Comparison of ENCODE assay signal across 9 cellular contexts in the genomic region with DNA sequence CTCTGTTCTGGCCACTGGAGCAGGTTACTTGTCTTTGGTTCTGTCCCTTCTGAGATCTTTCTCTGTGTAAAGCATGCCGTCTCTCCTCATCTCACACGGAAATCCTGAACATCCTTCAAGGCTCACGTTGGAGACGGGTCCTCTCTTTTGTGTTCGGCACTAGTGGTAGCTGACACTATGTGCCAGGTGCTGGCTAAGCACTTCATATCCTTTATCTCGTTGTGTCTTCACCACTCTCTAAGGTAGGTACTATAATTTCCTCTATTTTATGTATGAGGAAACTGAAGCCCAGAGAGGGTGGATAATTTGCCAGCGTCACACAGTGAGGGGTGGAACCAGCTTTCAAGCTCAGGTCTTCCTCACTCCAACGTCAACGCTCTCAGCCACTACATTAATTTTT. TPM values are rescaled to one million over a fixed set of nuclear protein-coding genes. Genes with fewer than 3 reads are reported as not detected.
DNase-seq lines count a peak whose midpoint lies in the region; ATAC-seq and TF ChIP-seq lines count a peak whose summit lies in the region.
"Had no signal": no experiment of that assay in that cellular context is flagged by ENCODE, and none has a peak within 500 bp of the region (broad histone marks: within the 10 kb centered on the region; RNA-seq: fewer than 3 reads in every experiment).

No MANE protein-coding gene starts in this region.

- TF ChIP-seq CTCF in LNCaP clone FGC (IDR thresholded peaks at IDR 0.05; ENCODE audit: control insufficient read depth, extremely low read depth, insufficient read depth) = no peak
- TF ChIP-seq CTCF in breast epithelium (IDR thresholded peaks at IDR 0.05) = no peak
- no peak for TF ChIP-seq CTCF in omental fat pad (IDR thresholded peaks at IDR 0.05)

- peaks cover 37% of the 10 kb centered on the region for H3K4me1 ChIP-seq in CD4-positive, CD25-positive, alpha-beta regulatory T cell (ENCODE audit: control insufficient read depth, insufficient read depth, low read length, poor library complexity, severe bottlenecking)
- H3K4me1 ChIP-seq in breast epithelium = peaks cover 0 to 20% of the 10 kb centered on the region in 2 donors

- peak overlapping the region; percentile 93 to 98 (median 94) for H3K4me3 Mint-ChIP-seq in CD4-positive, CD25-positive, alpha-beta regulatory T cell
- H3K4me3 Mint-ChIP-seq in naive B cell = peak overlapping the region; percentile 86 to 100 (median 97)

- ATAC-seq in CD4-positive, CD25-positive, alpha-beta regulatory T cell (ENCODE audit: low read depth in 2 of 2) = no peak
- ATAC-seq in naive B cell (ENCODE audit: low read depth in 2 of 2) (no peak), omental fat pad (ENCODE audit: low FRiP score) (no peak), HG02870 (IDR thresholded peaks at IDR 0.05; ENCODE audit: unreplicated experiment) (no peak), GM19328 (IDR thresholded peaks at IDR 0.05; ENCODE audit: unreplicated experiment) (no peak)

- peaks cover 7% of the 10 kb centered on the region for H3K36me3 ChIP-seq in CD4-positive, CD25-positive, alpha-beta regulatory T cell (ENCODE audit: control insufficient read depth, insufficient read depth, low read length)
- H3K36me3 ChIP-seq in breast epithelium = no peaks in the 10 kb centered on the region

- H3K27me3 ChIP-seq in CD4-positive, CD25-positive, alpha-beta regulatory T cell (ENCODE audit: control insufficient read depth, insufficient read depth, low read length) = no peaks in the 10 kb centered on the region
- H3K27me3 ChIP-seq in breast epithelium = no peaks in the 10 kb centered on the region

- intact Hi-C loops in breast epithelium (cut with DNase I; ENCODE audit: low total_unique reads) = no loop called here

- H3K27me3 Mint-ChIP-seq in CD4-positive, CD25-positive, alpha-beta regulatory T cell = no peaks in the 10 kb centered on the region
- no peaks in the 10 kb centered on the region for H3K27me3 Mint-ChIP-seq in naive B cell

- H3K4me1 Mint-ChIP-seq in CD4-positive, CD25-positive, alpha-beta regulatory T cell = peaks cover 17 to 73% (median 43%) of the 10 kb centered on the region in 4 donors
- H3K4me1 Mint-ChIP-seq in naive B cell = peaks cover 41 to 49% (median 42%) of the 10 kb centered on the region in 3 donors

- peak overlapping the region; percentile 96 to 99 (median 97) for H3K27ac Mint-ChIP-seq in CD4-positive, CD25-positive, alpha-beta regulatory T cell
- H3K27ac Mint-ChIP-seq in naive B cell = peak overlapping the region; percentile 81 to 99 (median 97)

- H3K27ac ChIP-seq in CD4-positive, CD25-positive, alpha-beta regulatory T cell (ENCODE audit: insufficient read depth, low read length, poor library complexity, severe bottlenecking) = peak overlapping the region; percentile 92
- peak overlapping the region; percentile 88 to 95 for H3K27ac ChIP-seq in breast epithelium

- H3K9me3 Mint-ChIP-seq in CD4-positive, CD25-positive, alpha-beta regulatory T cell = no peaks in the 10 kb centered on the region
- no peaks in the 10 kb centered on the region for H3K9me3 Mint-ChIP-seq in naive B cell

- H3K36me3 Mint-ChIP-seq in CD4-positive, CD25-positive, alpha-beta regulatory T cell = peaks cover 13% of the 10 kb centered on the region
- H3K36me3 Mint-ChIP-seq in naive B cell = peaks cover 8 to 16% of the 10 kb centered on the region in 2 donors

- peak in 2 of 3 donors; percentile 20 to 47 for DNase-seq in CD4-positive, CD25-positive, alpha-beta regulatory T cell
- DNase-seq in LNCaP clone FGC (ENCODE audit: low read depth) = no peak
- DNase-seq in breast epithelium (ENCODE audit: low spot score in 2 of 2) = no peak
- no peak for DNase-seq in naive B cell
- no peak for DNase-seq in omental fat pad (ENCODE audit: low spot score)
- no peak for DNase-seq in iPS-NIHi11 (ENCODE audit: low spot score)

- H3K4me3 ChIP-seq in CD4-positive, CD25-positive, alpha-beta regulatory T cell (ENCODE audit: low read depth, low read length) = peak overlapping the region; percentile 91
- H3K4me3 ChIP-seq in LNCaP clone FGC (ENCODE audit: low read depth, low read length) (peak overlapping the region; percentile 89), breast epithelium (peak overlapping the region; percentile 74 to 89 (median 83))

- no peaks in the 10 kb centered on the region for H3K9me3 ChIP-seq in CD4-positive, CD25-positive, alpha-beta regulatory T cell (ENCODE audit: control insufficient read depth in 2 of 2, low read length in 2 of 2)
- H3K9me3 ChIP-seq in breast epithelium = no peaks in the 10 kb centered on the region

- no peak for TF ChIP-seq POLR2A in breast epithelium (IDR thresholded peaks at IDR 0.05)

RNA-seq across cellular contexts. Expression of a gene that starts 1.2 kb away (rescaled TPM):
- total RNA-seq in CD4-positive, CD25-positive, alpha-beta regulatory T cell = 19.3 TPM
- polyA plus RNA-seq in CD4-positive, CD25-positive, alpha-beta regulatory T cell = 1 to 10 TPM; 2.5 to 5.3 (median 3.8) TPM
- total RNA-seq in breast epithelium (10 to 100 TPM; 43.2 to 60.6 (median 45.8) TPM), omental fat pad (10 to 100 TPM; 19.6 to 62.9 (median 28.2) TPM)
- polyA plus RNA-seq in naive B cell (ENCODE audit: low read depth in 6 of 6) = 1 to 10 TPM in 5 of 6 donors, not detected in 1; 4.4 to 9.7 (median 5.1) TPM

RNA-seq across cellular contexts. Expression of a gene that starts 1.5 kb away (rescaled TPM):
- 44.6 TPM for total RNA-seq in CD4-positive, CD25-positive, alpha-beta regulatory T cell
- polyA plus RNA-seq in CD4-positive, CD25-positive, alpha-beta regulatory T cell = 10 to 100 TPM; 37.0 to 46.7 (median 42.3) TPM
- total RNA-seq in breast epithelium (10 to 100 TPM; 29.8 to 41.6 (median 37.7) TPM), omental fat pad (10 to 100 TPM; 15.6 to 29.3 (median 27.8) TPM)
- 100 to 1,000 TPM in 5 of 6 donors, 10 to 100 TPM in 1; 98.2 to 187 (median 127) TPM for polyA plus RNA-seq in naive B cell (ENCODE audit: low read depth in 6 of 6)

RNA-seq across cellular contexts. Expression of a gene that starts 12.8 kb away (rescaled TPM):
- 2.2 TPM for total RNA-seq in CD4-positive, CD25-positive, alpha-beta regulatory T cell
- under 1 TPM in 3 of 4 donors, not detected in 1; 0.05 to 0.13 (median 0.05) TPM for polyA plus RNA-seq in CD4-positive, CD25-positive, alpha-beta regulatory T cell
- total RNA-seq in breast epithelium (1 to 10 TPM in 2 of 3 donors, under 1 TPM in 1; 0.32 to 1.3 (median 1.0) TPM), omental fat pad (1 to 10 TPM in 2 of 4 donors, under 1 TPM in 2; 0.24 to 2.8 (median 1.0) TPM)
- under 1 TPM in 2 of 6 donors, not detected in 4; 0.12 to 0.36 TPM for polyA plus RNA-seq in naive B cell (ENCODE audit: low read depth in 6 of 6)
- total RNA-seq: NCI-H460 had no signal

Comparison
In these comparisons a context has a peak if more than half of its experiments do, and no peak if none do; other contexts are left out.
1. DNase-seq: peak in CD4-positive, CD25-positive, alpha-beta regulatory T cell (2 of 3); none in LNCaP clone FGC (single experiment), breast epithelium (0 of 2), naive B cell (single experiment), omental fat pad (single experiment) and iPS-NIHi11 (single experiment).
2. Peak in every context shown above with its lines, with median percentiles within 50 percentile points of each other: H3K4me3 ChIP-seq.